23 cellular contexts compared by ENCODE assay signal in the genomic region with DNA sequence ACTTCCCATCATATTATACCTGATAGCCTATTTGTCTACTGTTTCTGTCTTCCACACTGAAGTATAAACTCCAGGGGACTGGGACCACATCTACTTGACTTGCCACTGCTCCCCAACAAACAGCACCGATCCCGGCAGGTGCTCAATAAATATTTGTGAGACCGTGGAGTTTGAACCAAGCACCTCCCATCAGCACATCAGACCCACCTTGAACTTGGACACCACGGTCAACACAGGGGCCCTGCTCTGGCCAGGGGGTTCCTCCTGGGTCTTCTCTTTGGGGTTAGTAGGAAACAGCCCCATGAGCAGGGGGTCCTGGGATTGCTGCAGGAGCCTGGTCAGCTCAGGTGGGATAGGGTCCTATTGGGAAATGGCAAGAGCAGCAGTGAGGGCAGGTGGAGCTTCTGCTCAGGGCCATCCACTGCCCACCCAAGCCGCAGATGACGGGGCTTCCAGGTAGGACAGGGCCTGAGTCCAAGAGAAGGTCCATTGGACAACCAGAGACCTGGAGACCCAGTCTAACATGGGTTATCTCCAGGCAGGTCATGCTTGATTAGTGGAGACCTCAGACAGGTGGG.
"Had no signal": no experiment of that assay in that cellular context is flagged by ENCODE, and none has a peak within 500 bp of the region (broad histone marks: within the 10 kb centered on the region; RNA-seq: fewer than 3 reads in every experiment).

No MANE protein-coding gene starts in this region.

- H3K4me1 Mint-ChIP-seq: immature natural killer cell; memory B cell; nephron; stimulated activated memory B cell treated with anti-CD40 and anti-IgM and Interleukin-4, amounts not matched to agents 10 μg/mL and 1 μg/mL and 100 μg/mL, for 72 hours had no signal

- H3K9me3 Mint-ChIP-seq: immature natural killer cell; memory B cell; naive B cell; nephron; stimulated activated memory B cell treated with anti-CD40 and anti-IgM and Interleukin-4, amounts not matched to agents 10 μg/mL and 1 μg/mL and 100 μg/mL, for 72 hours; stimulated activated naive CD8-positive, alpha-beta T cell treated with anti-CD3 and anti-CD28 coated beads, Interleukin-15, Interleukin-2, amounts not matched to agents 100 ng/mL and 50 ng/mL, for 24 hours had no signal

- H3K4me3 Mint-ChIP-seq: immature natural killer cell; memory B cell; naive B cell; nephron; stimulated activated memory B cell treated with anti-CD40 and anti-IgM and Interleukin-4, amounts not matched to agents 10 μg/mL and 1 μg/mL and 100 μg/mL, for 72 hours; stimulated activated naive CD8-positive, alpha-beta T cell treated with anti-CD3 and anti-CD28 coated beads, Interleukin-15, Interleukin-2, amounts not matched to agents 100 ng/mL and 50 ng/mL, for 24 hours had no signal

- H3K27ac ChIP-seq: dorsolateral prefrontal cortex, left ventricle myocardium inferior, lower lobe of right lung, pancreas, tibial artery, upper lobe of right lung, vagina had no signal

- H3K27ac Mint-ChIP-seq: immature natural killer cell; memory B cell; nephron; progenitor cell of endocrine pancreas; stimulated activated memory B cell treated with anti-CD40 and anti-IgM and Interleukin-4, amounts not matched to agents 10 μg/mL and 1 μg/mL and 100 μg/mL, for 72 hours had no signal

- ATAC-seq: esophagus mucosa; left cardiac atrium; lower lobe of right lung; pancreas; right cardiac atrium; stimulated activated memory B cell treated with anti-CD40 and anti-IgM and Interleukin-4, amounts not matched to agents 10 μg/mL and 1 μg/mL and 100 μg/mL, for 72 hours; upper lobe of right lung had no signal

- H3K27me3 Mint-ChIP-seq: memory B cell; naive B cell; progenitor cell of endocrine pancreas; stimulated activated memory B cell treated with anti-CD40 and anti-IgM and Interleukin-4, amounts not matched to agents 10 μg/mL and 1 μg/mL and 100 μg/mL, for 72 hours; stimulated activated naive CD8-positive, alpha-beta T cell treated with anti-CD3 and anti-CD28 coated beads, Interleukin-15, Interleukin-2, amounts not matched to agents 100 ng/mL and 50 ng/mL, for 24 hours had no signal

- DNase-seq: cortex of kidney; dorsolateral prefrontal cortex; effector CD8-positive, alpha-beta T cell; immature natural killer cell; kidney; left cardiac atrium; left ventricle myocardium inferior; lower lobe of right lung; midbrain; naive B cell; occipital lobe; pancreas; right cardiac atrium; stimulated activated CD4-positive, alpha-beta T cell treated with anti-CD3 and anti-CD28 coated beads, Interleukin-2, amount 100 ng/mL, for 48 hours; tibial artery; upper lobe of right lung had no signal
